1 cellular context compared by ENCODE assay signal in genomic region chr5:73625905-73626811, GRCh38.
TF ChIP-seq lines count a peak whose summit lies in the region.

ARHGEF28 (plus strand) TSS chr5:73626196; CDS start chr5:73684852, 58,656 bp downstream.

TF ChIP-seq in HepG2, 621 proteins besides CTCF, POLR2A, EP300 and RAD21 (continued from another document and continues in another):
- TF ChIP-seq GLMP (CRISPR knock-in tag; IDR thresholded peaks at IDR 0.05; ENCODE audit: borderline replicate concordance) (no peak), SNAI1 (CRISPR knock-in tag; IDR thresholded peaks at IDR 0.05; ENCODE audit: borderline replicate concordance) (no peak), FOXP4 (CRISPR knock-in tag; IDR thresholded peaks at IDR 0.05) (no peak), ZBED4 (CRISPR knock-in tag; IDR thresholded peaks at IDR 0.05; ENCODE audit: borderline replicate concordance) (peak; percentile 65; the same call in 1 of the 2 replicates), ZNF251 (CRISPR knock-in tag; IDR thresholded peaks at IDR 0.05) (no peak), SYNCRIP (IDR thresholded peaks at IDR 0.05; ENCODE audit: insufficient read depth, low read depth, low read length) (no peak), STAT6 (CRISPR knock-in tag; IDR thresholded peaks at IDR 0.05; ENCODE audit: borderline replicate concordance) (no peak), SOX13 (IDR thresholded peaks at IDR 0.05) (no peak), SOX13 (CRISPR knock-in tag; conservative IDR thresholded peaks at IDR 0.05 in 1 of 2, IDR thresholded peaks at IDR 0.05 in 1 of 2) (0 out of 4 replicates have a peak, but pooled peaks of 1 of the 2 experiments have one; percentile 1), ZNF253 (CRISPR knock-in tag; IDR thresholded peaks at IDR 0.05; ENCODE audit: borderline replicate concordance) (no peak), ZNF20 (CRISPR knock-in tag; IDR thresholded peaks at IDR 0.05) (no peak), ZZZ3 (CRISPR knock-in tag; IDR thresholded peaks at IDR 0.05; ENCODE audit: borderline replicate concordance) (no peak), SP5 (CRISPR knock-in tag; IDR thresholded peaks at IDR 0.05; ENCODE audit: borderline replicate concordance, low read depth) (0 out of 2 replicates have a peak, but pooled peaks have one; percentile 11), E2F5 (CRISPR knock-in tag; conservative IDR thresholded peaks at IDR 0.05) (no peak), FOSL1 (CRISPR knock-in tag; IDR thresholded peaks at IDR 0.05; ENCODE audit: borderline replicate concordance) (no peak), ZNF101 (CRISPR knock-in tag; IDR thresholded peaks at IDR 0.05; ENCODE audit: borderline replicate concordance, low read depth) (no peak), SAFB2 (CRISPR knock-in tag; IDR thresholded peaks at IDR 0.05; ENCODE audit: borderline replicate concordance, low read depth) (no peak; the same call in 1 of the 2 replicates), TFE3 (CRISPR knock-in tag; IDR thresholded peaks at IDR 0.05) (no peak; the same call in 1 of the 2 replicates), ZNF318 (CRISPR knock-in tag; IDR thresholded peaks at IDR 0.05) (no peak), ZNF619 (CRISPR knock-in tag; IDR thresholded peaks at IDR 0.05) (no peak), ZMYM2 (CRISPR knock-in tag; IDR thresholded peaks at IDR 0.05) (no peak), RBAK (CRISPR knock-in tag; IDR thresholded peaks at IDR 0.05) (no peak), CBFB (CRISPR knock-in tag; IDR thresholded peaks at IDR 0.05) (no peak), RBFOX2 (IDR thresholded peaks at IDR 0.05; ENCODE audit: low read depth, low read length) (peak; percentile 93), ZNF224 (CRISPR knock-in tag; IDR thresholded peaks at IDR 0.05) (0 out of 2 replicates have a peak, but pooled peaks have one; percentile 26), SATB2 (CRISPR knock-in tag; IDR thresholded peaks at IDR 0.05) (no peak), ZFP37 (CRISPR knock-in tag; IDR thresholded peaks at IDR 0.05; ENCODE audit: borderline replicate concordance) (no peak), XRCC5 (optimal IDR thresholded peaks at IDR 0.05; ENCODE audit: low read length) (no peak), TEF (CRISPR knock-in tag; IDR thresholded peaks at IDR 0.05) (no peak), RELA (CRISPR knock-in tag; IDR thresholded peaks at IDR 0.05) (no peak), ZSCAN21 (CRISPR knock-in tag; IDR thresholded peaks at IDR 0.05; ENCODE audit: borderline replicate concordance) (peak; percentile 44), RORA (CRISPR knock-in tag; IDR thresholded peaks at IDR 0.05) (no peak), ZNF556 (CRISPR knock-in tag; IDR thresholded peaks at IDR 0.05; ENCODE audit: borderline replicate concordance) (no peak), CREM (IDR thresholded peaks at IDR 0.05) (no peak), CREM (CRISPR knock-in tag; IDR thresholded peaks at IDR 0.05) (no peak), HNF4G (IDR thresholded peaks at IDR 0.05; ENCODE audit: borderline replicate concordance, low read depth, low read length) (no peak), HNF4G (CRISPR knock-in tag; IDR thresholded peaks at IDR 0.05; ENCODE audit: borderline replicate concordance, low read depth) (no peak; the same call in 1 of the 2 replicates)
